ENCODE assay signal across 1 cellular context in the genomic region with DNA sequence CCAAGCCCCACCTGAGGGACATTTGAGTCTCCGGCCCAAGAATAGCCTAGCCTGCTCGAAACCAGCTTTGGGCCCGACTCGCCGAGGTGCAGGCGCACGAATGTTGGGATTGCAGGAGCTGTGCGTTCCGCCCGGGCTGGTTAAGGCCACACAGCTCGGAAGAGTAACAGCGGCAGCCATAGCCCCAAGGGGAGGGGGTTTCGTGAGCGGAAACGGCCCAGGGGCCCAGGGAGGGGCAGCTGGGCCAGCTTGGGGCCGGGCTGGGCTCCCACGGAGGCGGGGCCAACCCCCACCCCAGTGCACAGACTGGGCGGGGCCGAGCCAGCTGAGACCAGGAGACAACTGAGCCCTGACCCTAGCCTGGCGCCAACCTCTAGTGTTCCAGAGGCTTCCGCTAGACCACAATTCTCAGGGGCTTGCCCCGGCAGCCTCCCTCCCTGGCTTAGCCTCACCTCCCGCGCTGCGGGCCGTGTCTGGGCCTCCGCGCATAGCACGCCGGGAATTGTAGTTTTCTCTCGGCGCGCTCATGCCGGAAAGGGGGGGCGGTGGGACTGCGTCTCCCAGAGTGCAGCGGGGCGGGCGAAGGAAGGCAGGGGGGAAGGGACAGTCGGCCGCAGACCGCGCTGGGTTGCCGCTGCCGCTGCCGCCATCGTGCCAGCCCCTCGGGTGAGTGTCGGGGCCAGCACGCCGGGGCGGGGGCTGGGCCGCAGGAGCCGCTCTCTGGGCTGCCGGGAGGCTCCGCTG.
TF ChIP-seq lines count a peak whose summit lies in the region.

TSS of gene NUTF2 (plus strand) at position 614 of the 744 bp plus-strand sequence. CDS start 18,198 bp downstream, outside the sequence.

TF ChIP-seq in HepG2, 621 proteins besides CTCF, POLR2A, EP300 and RAD21 (continued from another document and continues in another):
- TF ChIP-seq ZSCAN22 (CRISPR knock-in tag; IDR thresholded peaks at IDR 0.05) (peak; percentile 23; the same call in 1 of the 2 replicates), MEIS1 (CRISPR knock-in tag; IDR thresholded peaks at IDR 0.05; ENCODE audit: borderline replicate concordance) (peak; percentile 82; the same call in 1 of the 2 replicates), ZNF782 (CRISPR knock-in tag; IDR thresholded peaks at IDR 0.05; ENCODE audit: borderline replicate concordance) (peak; percentile 81; the same call in 1 of the 2 replicates), TBL1XR1 (IDR thresholded peaks at IDR 0.05; ENCODE audit: borderline replicate concordance, low read length, partially characterized antibody) (peak; percentile 46), FOXC1 (CRISPR knock-in tag; IDR thresholded peaks at IDR 0.05; ENCODE audit: borderline replicate concordance) (peak; percentile 31; the same call in 1 of the 2 replicates), HIVEP1 (CRISPR knock-in tag; IDR thresholded peaks at IDR 0.05) (no peak; the same call in none of the 2 replicates), POGK (CRISPR knock-in tag; conservative IDR thresholded peaks at IDR 0.05) (peak; percentile 83; the same call in 1 of the 2 replicates), ASH2L (IDR thresholded peaks at IDR 0.05; ENCODE audit: insufficient read length, low read depth, low read length) (peak; percentile 83), SIN3B (IDR thresholded peaks at IDR 0.05; ENCODE audit: low read length) (peak; percentile 60; the same call in 1 of the 2 replicates), ISL2 (CRISPR knock-in tag; IDR thresholded peaks at IDR 0.05) (no peak; the same call in none of the 2 replicates), ZNF34 (CRISPR knock-in tag; IDR thresholded peaks at IDR 0.05; ENCODE audit: borderline replicate concordance) (peak; percentile 75), TOPORS (CRISPR knock-in tag; IDR thresholded peaks at IDR 0.05) (peak; percentile 83), MTA3 (CRISPR knock-in tag; IDR thresholded peaks at IDR 0.05) (no peak), ZNF10 (CRISPR knock-in tag; IDR thresholded peaks at IDR 0.05; ENCODE audit: borderline replicate concordance, low read depth) (no peak), ZNF451 (CRISPR knock-in tag; IDR thresholded peaks at IDR 0.05) (peak; percentile 24), HNF4A (CRISPR knock-in tag; IDR thresholded peaks at IDR 0.05) (peak; percentile 54), ZNF691 (CRISPR knock-in tag; IDR thresholded peaks at IDR 0.05; ENCODE audit: borderline replicate concordance, low read depth) (no peak; the same call in 1 of the 2 replicates), ZNF496 (CRISPR knock-in tag; IDR thresholded peaks at IDR 0.05; ENCODE audit: insufficient replicate concordance) (no peak), TEAD2 (CRISPR knock-in tag; IDR thresholded peaks at IDR 0.05) (no peak), ZFP82 (CRISPR knock-in tag; IDR thresholded peaks at IDR 0.05; ENCODE audit: borderline replicate concordance) (peak; percentile 96; the same call in 1 of the 2 replicates), HINFP (CRISPR knock-in tag; IDR thresholded peaks at IDR 0.05; ENCODE audit: low read depth) (0 out of 2 replicates have a peak, but pooled peaks have one; percentile 58), ZNF33B (CRISPR knock-in tag; IDR thresholded peaks at IDR 0.05) (peak; percentile 93), THAP9 (CRISPR knock-in tag; IDR thresholded peaks at IDR 0.05; ENCODE audit: borderline replicate concordance) (peak; percentile 98), PHF8 (CRISPR knock-in tag; IDR thresholded peaks at IDR 0.05) (peak; percentile 80), MBD4 (IDR thresholded peaks at IDR 0.05; ENCODE audit: borderline replicate concordance, low read length) (no peak), RARA (CRISPR knock-in tag; IDR thresholded peaks at IDR 0.05) (peak; percentile 81), MTERF4 (CRISPR knock-in tag; IDR thresholded peaks at IDR 0.05) (peak; percentile 82; the same call in 1 of the 2 replicates), KMT2B (CRISPR knock-in tag; IDR thresholded peaks at IDR 0.05) (peak; percentile 55), PAWR (CRISPR knock-in tag; IDR thresholded peaks at IDR 0.05; ENCODE audit: borderline replicate concordance) (0 out of 2 replicates have a peak, but pooled peaks have one; percentile 41), SATB2 (CRISPR knock-in tag; IDR thresholded peaks at IDR 0.05) (peak; percentile 66; the same call in 1 of the 2 replicates), ZNF576 (CRISPR knock-in tag; IDR thresholded peaks at IDR 0.05) (peak; percentile 49; the same call in 1 of the 2 replicates), HES4 (CRISPR knock-in tag; IDR thresholded peaks at IDR 0.05; ENCODE audit: borderline replicate concordance) (peak; percentile 90; the same call in 1 of the 2 replicates), ZKSCAN5 (CRISPR knock-in tag; IDR thresholded peaks at IDR 0.05) (peak; percentile 71; the same call in 1 of the 2 replicates), ZNF513 (CRISPR knock-in tag; conservative IDR thresholded peaks at IDR 0.05) (peak; percentile 83; the same call in 1 of the 2 replicates), ZNF484 (CRISPR knock-in tag; IDR thresholded peaks at IDR 0.05; ENCODE audit: borderline replicate concordance, low read depth) (no peak), ZNF333 (CRISPR knock-in tag; IDR thresholded peaks at IDR 0.05; ENCODE audit: borderline replicate concordance) (peak; percentile 89; the same call in 1 of the 2 replicates), MYC (CRISPR knock-in tag; IDR thresholded peaks at IDR 0.05; ENCODE audit: borderline replicate concordance) (peak; percentile 94), PPARG (CRISPR knock-in tag; conservative IDR thresholded peaks at IDR 0.05) (peak; percentile 61), SMAD9 (CRISPR knock-in tag; IDR thresholded peaks at IDR 0.05) (peak; percentile 36), THAP11 (CRISPR knock-in tag; IDR thresholded peaks at IDR 0.05) (peak; percentile 98)
- TF ChIP-seq, protein P1, sequence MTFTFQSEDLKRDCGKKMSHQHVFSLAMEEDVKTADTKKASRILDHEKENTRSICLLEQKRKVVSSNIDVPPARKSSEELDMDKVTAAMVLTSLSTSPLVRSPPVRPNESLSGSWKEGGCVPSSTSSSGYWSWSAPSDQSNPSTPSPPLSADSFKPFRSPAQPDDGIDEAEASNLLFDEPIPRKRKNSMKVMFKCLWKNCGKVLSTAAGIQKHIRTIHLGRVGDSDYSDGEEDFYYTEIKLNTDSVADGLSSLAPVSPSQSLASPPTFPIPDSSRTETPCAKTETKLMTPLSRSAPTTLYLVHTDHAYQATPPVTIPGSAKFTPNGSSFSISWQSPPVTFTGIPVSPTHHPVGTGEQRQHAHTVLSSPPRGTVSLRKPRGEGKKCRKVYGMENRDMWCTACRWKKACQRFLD (CRISPR knock-in tag; IDR thresholded peaks at IDR 0.05; ENCODE audit: borderline replicate concordance), result peak; percentile 81; the same call in 1 of the 2 replicates
- TF ChIP-seq, protein P2, sequence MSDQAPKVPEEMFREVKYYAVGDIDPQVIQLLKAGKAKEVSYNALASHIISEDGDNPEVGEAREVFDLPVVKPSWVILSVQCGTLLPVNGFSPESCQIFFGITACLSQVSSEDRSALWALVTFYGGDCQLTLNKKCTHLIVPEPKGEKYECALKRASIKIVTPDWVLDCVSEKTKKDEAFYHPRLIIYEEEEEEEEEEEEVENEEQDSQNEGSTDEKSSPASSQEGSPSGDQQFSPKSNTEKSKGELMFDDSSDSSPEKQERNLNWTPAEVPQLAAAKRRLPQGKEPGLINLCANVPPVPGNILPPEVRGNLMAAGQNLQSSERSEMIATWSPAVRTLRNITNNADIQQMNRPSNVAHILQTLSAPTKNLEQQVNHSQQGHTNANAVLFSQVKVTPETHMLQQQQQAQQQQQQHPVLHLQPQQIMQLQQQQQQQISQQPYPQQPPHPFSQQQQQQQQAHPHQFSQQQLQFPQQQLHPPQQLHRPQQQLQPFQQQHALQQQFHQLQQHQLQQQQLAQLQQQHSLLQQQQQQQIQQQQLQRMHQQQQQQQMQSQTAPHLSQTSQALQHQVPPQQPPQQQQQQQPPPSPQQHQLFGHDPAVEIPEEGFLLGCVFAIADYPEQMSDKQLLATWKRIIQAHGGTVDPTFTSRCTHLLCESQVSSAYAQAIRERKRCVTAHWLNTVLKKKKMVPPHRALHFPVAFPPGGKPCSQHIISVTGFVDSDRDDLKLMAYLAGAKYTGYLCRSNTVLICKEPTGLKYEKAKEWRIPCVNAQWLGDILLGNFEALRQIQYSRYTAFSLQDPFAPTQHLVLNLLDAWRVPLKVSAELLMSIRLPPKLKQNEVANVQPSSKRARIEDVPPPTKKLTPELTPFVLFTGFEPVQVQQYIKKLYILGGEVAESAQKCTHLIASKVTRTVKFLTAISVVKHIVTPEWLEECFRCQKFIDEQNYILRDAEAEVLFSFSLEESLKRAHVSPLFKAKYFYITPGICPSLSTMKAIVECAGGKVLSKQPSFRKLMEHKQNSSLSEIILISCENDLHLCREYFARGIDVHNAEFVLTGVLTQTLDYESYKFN (CRISPR knock-in tag; conservative IDR thresholded peaks at IDR 0.05), result peak; percentile 92
